ENCODE assay signal across 8 cellular contexts in genomic region chr9:137199411-137200121, GRCh38. TPM values are rescaled to one million over a fixed set of nuclear protein-coding genes. Genes with fewer than 3 reads are reported as not detected.
DNase-seq lines count a peak whose midpoint lies in the region; ATAC-seq and TF ChIP-seq lines count a peak whose summit lies in the region.

No MANE protein-coding gene starts in this region.

- H3K4me3 ChIP-seq in psoas muscle = peak overlapping the region; percentile 90

- TF ChIP-seq CTCF in RWPE1 (conservative IDR thresholded peaks at IDR 0.05; ENCODE audit: low read depth) = no peak
- no peak for TF ChIP-seq CTCF in psoas muscle (IDR thresholded peaks at IDR 0.05)

- H3K36me3 ChIP-seq in ES-I3 (ENCODE audit: insufficient read depth, low read length) (no peaks in the 10 kb centered on the region), psoas muscle (ENCODE audit: insufficient read depth in 1 of 2, low read depth in 1 of 2) (no peaks in the 10 kb centered on the region)

- ATAC-seq in psoas muscle = no peak

- H3K4me1 ChIP-seq in ES-I3 (ENCODE audit: insufficient read depth, low read length) (peaks cover 6% of the 10 kb centered on the region), psoas muscle (peaks cover 62% of the 10 kb centered on the region)

- CTCF ChIA-PET in RWPE1 (lab: Yijun Ruan, JAX) = interaction anchor here (0.5 to 2.5 kb wide), 7 partner anchors 10 to 127 kb away, joined by 3 to 14 read pairs (median 4); partner anchors contain the start of genes ANAPC2 and SSNA1

- WGBS in psoas muscle, 3 donors = 13 to 19% (median 13%) methylated on average over 37 to 51 of the region's 51 CpGs

- peak overlapping the region; percentile 99 for H3K27ac ChIP-seq in RWPE1
- H3K27ac ChIP-seq in psoas muscle = peak overlapping the region; percentile 23

- POLR2A ChIA-PET in RWPE1 (lab: Yijun Ruan, JAX; ENCODE audit: low non-redundant PET) = interaction anchor here (2.1 kb wide), 1 partner anchor 11 kb away, joined by 17 read pairs; the partner anchor contains the start of genes ANAPC2 and SSNA1

- H3K27me3 ChIP-seq in psoas muscle (ENCODE audit: insufficient read depth in 3 of 3, low read length in 2 of 3) = no peaks in the 10 kb centered on the region

- intact Hi-C loops in psoas muscle (cut with DNase I) = no loop called here

- DNase-seq in RWPE1 (ENCODE audit: low spot score) (no peak), fibroblast of gingiva (ENCODE audit: low read depth) (peak; percentile 7), psoas muscle (no peak), NCI-H446 treated with DMSO at 0.1 percent for 48 hours (lab: John Stamatoyannopoulos, UW) (no peak), LoVo (ENCODE audit: low spot score) (no peak), NCI-H524 treated with DMSO at 0.1 percent for 48 hours (lab: John Stamatoyannopoulos, UW) (no peak), inferior parietal cortex (ENCODE audit: extremely low spot score) (no peak)

- peak overlapping the region; percentile 32; the same call in 1 of the 2 replicates for H3K9ac ChIP-seq in ES-I3 (ENCODE audit: low read depth, low read length)

- H3K9me3 ChIP-seq in ES-I3 (ENCODE audit: control insufficient read depth, insufficient read depth, low read length) (no peaks in the 10 kb centered on the region), psoas muscle (no peaks in the 10 kb centered on the region)

RNA-seq across cellular contexts. Expression of gene TPRN, which starts 1.0 kb away (rescaled TPM):
- total RNA-seq in psoas muscle = 10 to 100 TPM in 2 of 4 donors, 1 to 10 TPM in 2; 8.0 to 11.3 (median 9.8) TPM
- 10 to 100 TPM in 1 of 3 donors, 1 to 10 TPM in 2; 3.6 to 11.1 (median 6.7) TPM for polyA plus RNA-seq in psoas muscle

RNA-seq across cellular contexts. Expression of gene TMEM203, which starts 5.9 kb away (rescaled TPM):
- 10 to 100 TPM; 31.2 to 40.1 (median 36.0) TPM for total RNA-seq in psoas muscle
- 10 to 100 TPM; 30.6 to 71.6 (median 47.7) TPM for polyA plus RNA-seq in psoas muscle

RNA-seq across cellular contexts. Expression of gene NDOR1, which starts 5.9 kb away (rescaled TPM):
- total RNA-seq in psoas muscle = 1 to 10 TPM; 2.2 to 4.4 (median 3.7) TPM
- polyA plus RNA-seq in psoas muscle = 1 to 10 TPM; 1.5 to 6.3 (median 6.2) TPM

RNA-seq across cellular contexts. Expression of gene SSNA1, which starts 11.1 kb away (rescaled TPM):
- 10 to 100 TPM; 51.5 to 65.4 (median 54.4) TPM for total RNA-seq in psoas muscle
- 100 to 1,000 TPM; 101 to 176 (median 142) TPM for polyA plus RNA-seq in psoas muscle

RNA-seq across cellular contexts. Expression of gene ANAPC2, which starts 11.2 kb away (rescaled TPM):
- 10 to 100 TPM; 20.5 to 32.1 (median 24.3) TPM for total RNA-seq in psoas muscle
- polyA plus RNA-seq in psoas muscle = 10 to 100 TPM; 13.0 to 22.6 (median 21.6) TPM
